1 cellular context compared by ENCODE assay signal in genomic region chr20:50957798-50958732, GRCh38.
TF ChIP-seq lines count a peak whose summit lies in the region.

TSS of gene DPM1 (minus strand) at chr20:50958532. CDS start at chr20:50958523, 9 bp downstream.

TF ChIP-seq in HepG2, 621 proteins besides CTCF, POLR2A, EP300 and RAD21 (continued from another document):
- TF ChIP-seq ARHGAP35 (CRISPR knock-in tag; IDR thresholded peaks at IDR 0.05; ENCODE audit: borderline replicate concordance) (peak; percentile 96), SYNCRIP (IDR thresholded peaks at IDR 0.05; ENCODE audit: insufficient read depth, low read depth, low read length) (no peak), TP53 (CRISPR knock-in tag; conservative IDR thresholded peaks at IDR 0.05) (peak; percentile 74; the same call in 1 of the 2 replicates), HES4 (CRISPR knock-in tag; IDR thresholded peaks at IDR 0.05; ENCODE audit: borderline replicate concordance) (peak; percentile 83; the same call in 1 of the 2 replicates), ZNF619 (CRISPR knock-in tag; IDR thresholded peaks at IDR 0.05) (no peak), ZNF256 (CRISPR knock-in tag; conservative IDR thresholded peaks at IDR 0.05) (no peak), ZNF781 (CRISPR knock-in tag; IDR thresholded peaks at IDR 0.05; ENCODE audit: borderline replicate concordance, not compliant biosample characterization) (peak; percentile 91), DBP (CRISPR knock-in tag; IDR thresholded peaks at IDR 0.05; ENCODE audit: not compliant biosample characterization) (no peak), CHD2 (IDR thresholded peaks at IDR 0.05; ENCODE audit: low read depth, low read length) (peak; percentile 22; the same call in 1 of the 2 replicates), ZNF7 (CRISPR knock-in tag; IDR thresholded peaks at IDR 0.05) (peak; percentile 35; the same call in 1 of the 2 replicates), ZNF24 (IDR thresholded peaks at IDR 0.05) (peak; percentile 80; the same call in 1 of the 2 replicates), ZFP36L2 (CRISPR knock-in tag; IDR thresholded peaks at IDR 0.05) (peak; percentile 42; the same call in 1 of the 2 replicates), ZNF678 (CRISPR knock-in tag; IDR thresholded peaks at IDR 0.05) (no peak), NFE2 (CRISPR knock-in tag; IDR thresholded peaks at IDR 0.05) (no peak), XBP1 (CRISPR knock-in tag; IDR thresholded peaks at IDR 0.05) (no peak), ZNF430 (CRISPR knock-in tag; IDR thresholded peaks at IDR 0.05) (peak; percentile 89), ZNF615 (CRISPR knock-in tag; IDR thresholded peaks at IDR 0.05; ENCODE audit: borderline replicate concordance) (no peak), ELF4 (CRISPR knock-in tag; IDR thresholded peaks at IDR 0.05; ENCODE audit: borderline replicate concordance) (peak; percentile 84), ZNF746 (CRISPR knock-in tag; IDR thresholded peaks at IDR 0.05) (no peak), ATF3 (CRISPR knock-in tag; IDR thresholded peaks at IDR 0.05) (peak; percentile 73; the same call in 1 of the 2 replicates), KMT2A (CRISPR knock-in tag; IDR thresholded peaks at IDR 0.05) (peak; percentile 96), TMF1 (CRISPR knock-in tag; IDR thresholded peaks at IDR 0.05; ENCODE audit: low read depth) (no peak), PRMT3 (CRISPR knock-in tag; IDR thresholded peaks at IDR 0.05; ENCODE audit: borderline replicate concordance, low read depth) (no peak), ZFX (CRISPR knock-in tag; IDR thresholded peaks at IDR 0.05; ENCODE audit: low read depth) (peak; percentile 90), ZNF331 (CRISPR knock-in tag; IDR thresholded peaks at IDR 0.05) (peak; percentile 67), TFAP4 (IDR thresholded peaks at IDR 0.05; ENCODE audit: borderline replicate concordance, low read depth) (peak; percentile 86), MEIS1 (CRISPR knock-in tag; IDR thresholded peaks at IDR 0.05; ENCODE audit: borderline replicate concordance) (no peak)
- TF ChIP-seq, protein P1, sequence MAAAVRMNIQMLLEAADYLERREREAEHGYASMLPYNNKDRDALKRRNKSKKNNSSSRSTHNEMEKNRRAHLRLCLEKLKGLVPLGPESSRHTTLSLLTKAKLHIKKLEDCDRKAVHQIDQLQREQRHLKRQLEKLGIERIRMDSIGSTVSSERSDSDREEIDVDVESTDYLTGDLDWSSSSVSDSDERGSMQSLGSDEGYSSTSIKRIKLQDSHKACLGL (CRISPR knock-in tag; IDR thresholded peaks at IDR 0.05), result no peak
- TF ChIP-seq, protein P2, sequence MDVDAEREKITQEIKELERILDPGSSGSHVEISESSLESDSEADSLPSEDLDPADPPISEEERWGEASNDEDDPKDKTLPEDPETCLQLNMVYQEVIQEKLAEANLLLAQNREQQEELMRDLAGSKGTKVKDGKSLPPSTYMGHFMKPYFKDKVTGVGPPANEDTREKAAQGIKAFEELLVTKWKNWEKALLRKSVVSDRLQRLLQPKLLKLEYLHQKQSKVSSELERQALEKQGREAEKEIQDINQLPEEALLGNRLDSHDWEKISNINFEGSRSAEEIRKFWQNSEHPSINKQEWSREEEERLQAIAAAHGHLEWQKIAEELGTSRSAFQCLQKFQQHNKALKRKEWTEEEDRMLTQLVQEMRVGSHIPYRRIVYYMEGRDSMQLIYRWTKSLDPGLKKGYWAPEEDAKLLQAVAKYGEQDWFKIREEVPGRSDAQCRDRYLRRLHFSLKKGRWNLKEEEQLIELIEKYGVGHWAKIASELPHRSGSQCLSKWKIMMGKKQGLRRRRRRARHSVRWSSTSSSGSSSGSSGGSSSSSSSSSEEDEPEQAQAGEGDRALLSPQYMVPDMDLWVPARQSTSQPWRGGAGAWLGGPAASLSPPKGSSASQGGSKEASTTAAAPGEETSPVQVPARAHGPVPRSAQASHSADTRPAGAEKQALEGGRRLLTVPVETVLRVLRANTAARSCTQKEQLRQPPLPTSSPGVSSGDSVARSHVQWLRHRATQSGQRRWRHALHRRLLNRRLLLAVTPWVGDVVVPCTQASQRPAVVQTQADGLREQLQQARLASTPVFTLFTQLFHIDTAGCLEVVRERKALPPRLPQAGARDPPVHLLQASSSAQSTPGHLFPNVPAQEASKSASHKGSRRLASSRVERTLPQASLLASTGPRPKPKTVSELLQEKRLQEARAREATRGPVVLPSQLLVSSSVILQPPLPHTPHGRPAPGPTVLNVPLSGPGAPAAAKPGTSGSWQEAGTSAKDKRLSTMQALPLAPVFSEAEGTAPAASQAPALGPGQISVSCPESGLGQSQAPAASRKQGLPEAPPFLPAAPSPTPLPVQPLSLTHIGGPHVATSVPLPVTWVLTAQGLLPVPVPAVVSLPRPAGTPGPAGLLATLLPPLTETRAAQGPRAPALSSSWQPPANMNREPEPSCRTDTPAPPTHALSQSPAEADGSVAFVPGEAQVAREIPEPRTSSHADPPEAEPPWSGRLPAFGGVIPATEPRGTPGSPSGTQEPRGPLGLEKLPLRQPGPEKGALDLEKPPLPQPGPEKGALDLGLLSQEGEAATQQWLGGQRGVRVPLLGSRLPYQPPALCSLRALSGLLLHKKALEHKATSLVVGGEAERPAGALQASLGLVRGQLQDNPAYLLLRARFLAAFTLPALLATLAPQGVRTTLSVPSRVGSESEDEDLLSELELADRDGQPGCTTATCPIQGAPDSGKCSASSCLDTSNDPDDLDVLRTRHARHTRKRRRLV (CRISPR knock-in tag; IDR thresholded peaks at IDR 0.05), result peak; percentile 21; the same call in 1 of the 2 replicates
- TF ChIP-seq, protein P3, sequence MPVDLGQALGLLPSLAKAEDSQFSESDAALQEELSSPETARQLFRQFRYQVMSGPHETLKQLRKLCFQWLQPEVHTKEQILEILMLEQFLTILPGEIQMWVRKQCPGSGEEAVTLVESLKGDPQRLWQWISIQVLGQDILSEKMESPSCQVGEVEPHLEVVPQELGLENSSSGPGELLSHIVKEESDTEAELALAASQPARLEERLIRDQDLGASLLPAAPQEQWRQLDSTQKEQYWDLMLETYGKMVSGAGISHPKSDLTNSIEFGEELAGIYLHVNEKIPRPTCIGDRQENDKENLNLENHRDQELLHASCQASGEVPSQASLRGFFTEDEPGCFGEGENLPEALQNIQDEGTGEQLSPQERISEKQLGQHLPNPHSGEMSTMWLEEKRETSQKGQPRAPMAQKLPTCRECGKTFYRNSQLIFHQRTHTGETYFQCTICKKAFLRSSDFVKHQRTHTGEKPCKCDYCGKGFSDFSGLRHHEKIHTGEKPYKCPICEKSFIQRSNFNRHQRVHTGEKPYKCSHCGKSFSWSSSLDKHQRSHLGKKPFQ (CRISPR knock-in tag; IDR thresholded peaks at IDR 0.05; ENCODE audit: insufficient replicate concordance), result no peak
- TF ChIP-seq, protein P4, sequence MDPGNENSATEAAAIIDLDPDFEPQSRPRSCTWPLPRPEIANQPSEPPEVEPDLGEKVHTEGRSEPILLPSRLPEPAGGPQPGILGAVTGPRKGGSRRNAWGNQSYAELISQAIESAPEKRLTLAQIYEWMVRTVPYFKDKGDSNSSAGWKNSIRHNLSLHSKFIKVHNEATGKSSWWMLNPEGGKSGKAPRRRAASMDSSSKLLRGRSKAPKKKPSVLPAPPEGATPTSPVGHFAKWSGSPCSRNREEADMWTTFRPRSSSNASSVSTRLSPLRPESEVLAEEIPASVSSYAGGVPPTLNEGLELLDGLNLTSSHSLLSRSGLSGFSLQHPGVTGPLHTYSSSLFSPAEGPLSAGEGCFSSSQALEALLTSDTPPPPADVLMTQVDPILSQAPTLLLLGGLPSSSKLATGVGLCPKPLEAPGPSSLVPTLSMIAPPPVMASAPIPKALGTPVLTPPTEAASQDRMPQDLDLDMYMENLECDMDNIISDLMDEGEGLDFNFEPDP (CRISPR knock-in tag; conservative IDR thresholded peaks at IDR 0.05), result no peak
